ENCODE assay signal across 8 cellular contexts in genomic region chr2:196170681-196171247, GRCh38. TPM values are rescaled to one million over a fixed set of nuclear protein-coding genes. Genes with fewer than 3 reads are reported as not detected.
A peak's percentile ranks its signal among the peaks of the same experiment; 100 is the strongest.
DNase-seq lines count a peak whose midpoint lies in the region; ATAC-seq and TF ChIP-seq lines count a peak whose summit lies in the region.

No MANE protein-coding gene starts in this region.

- H3K36me3 Mint-ChIP-seq in Calu3 (ENCODE audit: insufficient read depth, unreplicated experiment) (peaks cover 44% of the 10 kb centered on the region), WTC11 (no peaks in the 10 kb centered on the region), endothelial cell (ENCODE audit: low read depth, unreplicated experiment) (peaks cover 9% of the 10 kb centered on the region)

- CTCF ChIA-PET in Calu3 (lab: Charles Lee), result interaction anchor here (0.6 to 2.0 kb wide), 6 partner anchors 10 to 115 kb away, joined by 3 to 11 read pairs (median 6); no protein-coding TSS in a partner anchor
- CTCF ChIA-PET in WTC11 (lab: Charles Lee), result interaction anchor here (1.3 to 2.6 kb wide), 2 partner anchors 92 to 94 kb away, joined by 3 to 11 read pairs; no protein-coding TSS in a partner anchor

- peak overlapping the region; percentile 83 to 97 for H3K4me3 ChIP-seq in muscle layer of duodenum (ENCODE audit: low read depth in 1 of 2, low read length in 2 of 2)

- peak overlapping the region; percentile 93 for H3K27ac ChIP-seq in muscle layer of duodenum (ENCODE audit: low read length)

- H3K9me3 Mint-ChIP-seq in Calu3 (ENCODE audit: low read depth, unreplicated experiment) (no peaks in the 10 kb centered on the region), WTC11 (no peaks in the 10 kb centered on the region), endothelial cell (ENCODE audit: unreplicated experiment) (no peaks in the 10 kb centered on the region)

- no TSS peak for BruUV-seq in Calu3 (replicated peaks; lab: Mats Ljungman, UMichigan)

- H3K27me3 ChIP-seq in muscle layer of duodenum (ENCODE audit: low read depth, low read length), result no peaks in the 10 kb centered on the region

- POLR2A ChIA-PET in WTC11 (lab: Charles Lee), result no interaction called here

- no peaks in the 10 kb centered on the region for H3K36me3 ChIP-seq in muscle layer of duodenum (ENCODE audit: control insufficient read depth in 1 of 2, insufficient read depth in 2 of 2, low read length in 2 of 2)

- ATAC-seq in GM19455 (IDR thresholded peaks at IDR 0.05; ENCODE audit: unreplicated experiment), result peak; percentile 13
- ATAC-seq in WTC11, result no peak

- H3K4me3 Mint-ChIP-seq in Calu3 (ENCODE audit: low read depth, unreplicated experiment) (peak overlapping the region; percentile 82), WTC11 (peak overlapping the region; percentile 88), endothelial cell (ENCODE audit: unreplicated experiment) (peak overlapping the region; percentile 94)

- DNase-seq in Calu3 (no peak), HS-5 (ENCODE audit: low read depth) (peak; percentile 50), WTC11 (ENCODE audit: low spot score) (no peak), endothelial cell (ENCODE audit: low spot score) (peak; percentile 19), GM19240 (ENCODE audit: insufficient read length, low spot score) (no peak), NCI-H2196 treated with DMSO at 0.1 percent for 48 hours (lab: John Stamatoyannopoulos, UW; ENCODE audit: unreplicated experiment) (no peak)

- H3K4me1 Mint-ChIP-seq in Calu3 (ENCODE audit: low read depth, unreplicated experiment), result peaks cover 36% of the 10 kb centered on the region
- peaks cover 45% of the 10 kb centered on the region for H3K4me1 Mint-ChIP-seq in WTC11
- peaks cover 29% of the 10 kb centered on the region for H3K4me1 Mint-ChIP-seq in endothelial cell (ENCODE audit: unreplicated experiment)

- H3K27ac Mint-ChIP-seq in Calu3 (ENCODE audit: unreplicated experiment), result peak overlapping the region; percentile 83
- H3K27ac Mint-ChIP-seq in WTC11, result peak overlapping the region; percentile 52; the same call in 1 of the 2 replicates
- H3K27ac Mint-ChIP-seq in endothelial cell (ENCODE audit: unreplicated experiment), result peak overlapping the region; percentile 62

- no peaks in the 10 kb centered on the region for H3K9me3 ChIP-seq in muscle layer of duodenum (ENCODE audit: control insufficient read depth in 1 of 2, low read length in 2 of 2)

- TF ChIP-seq CTCF in Calu3 (IDR thresholded peaks at IDR 0.05; ENCODE audit: unreplicated experiment), result no peak
- TF ChIP-seq CTCF in WTC11 (IDR thresholded peaks at IDR 0.05), result no peak
- no peak for TF ChIP-seq CTCF in endothelial cell (IDR thresholded peaks at IDR 0.05; ENCODE audit: unreplicated experiment)

- no peaks in the 10 kb centered on the region for H3K27me3 Mint-ChIP-seq in Calu3 (ENCODE audit: unreplicated experiment)
- peaks cover 20% of the 10 kb centered on the region for H3K27me3 Mint-ChIP-seq in WTC11 (ENCODE audit: low read depth)
- peaks cover 1% of the 10 kb centered on the region for H3K27me3 Mint-ChIP-seq in endothelial cell (ENCODE audit: unreplicated experiment)

- intact Hi-C loops in Calu3 (cut with micrococcal nuclease; ENCODE audit: unreplicated experiment), result loop anchor here (1.0 to 5.0 kb wide), 3 partner anchors 92 to 167 kb away; no protein-coding TSS in a partner anchor

- peaks cover 4 to 5% of the 10 kb centered on the region in 2 donors for H3K4me1 ChIP-seq in muscle layer of duodenum (ENCODE audit: control insufficient read depth in 1 of 2, insufficient read depth in 2 of 2, low read length in 2 of 2)

TF ChIP-seq in WTC11, 78 proteins besides CTCF, POLR2A, EP300 and RAD21:
- TF ChIP-seq SP1 (CRISPR knock-in tag; conservative IDR thresholded peaks at IDR 0.05) (no peak), ZNF138 (CRISPR knock-in tag; conservative IDR thresholded peaks at IDR 0.05) (0 out of 2 replicates have a peak, but pooled peaks have one; percentile 23)

RNA-seq across cellular contexts. Expression of gene STK17B, which starts 0.6 kb away (rescaled TPM):
- total RNA-seq in Calu3 (2022) (32.3 and 38.5 TPM in 2 replicates), WTC11 (2021) (11.2 to 11.8 TPM (median 11.7 TPM) in 3 replicates), endothelial cell (ENCODE audit: unreplicated experiment) (7.9 TPM)

Comparison
In these comparisons a context has a peak if more than half of its experiments do, and no peak if none do; other contexts are left out.
1. DNase-seq: peak in HS-5 (single experiment) and endothelial cell (single experiment); none in Calu3 (single experiment), WTC11 (single experiment), GM19240 (single experiment) and NCI-H2196 treated with DMSO at 0.1 percent for 48 hours (single experiment).
2. Peak in every context shown above with its lines, with median percentiles within 50 percentile points of each other: H3K27ac Mint-ChIP-seq and H3K4me3 Mint-ChIP-seq.